Comparison of ENCODE assay signal across 18 cellular contexts in the genomic region with DNA sequence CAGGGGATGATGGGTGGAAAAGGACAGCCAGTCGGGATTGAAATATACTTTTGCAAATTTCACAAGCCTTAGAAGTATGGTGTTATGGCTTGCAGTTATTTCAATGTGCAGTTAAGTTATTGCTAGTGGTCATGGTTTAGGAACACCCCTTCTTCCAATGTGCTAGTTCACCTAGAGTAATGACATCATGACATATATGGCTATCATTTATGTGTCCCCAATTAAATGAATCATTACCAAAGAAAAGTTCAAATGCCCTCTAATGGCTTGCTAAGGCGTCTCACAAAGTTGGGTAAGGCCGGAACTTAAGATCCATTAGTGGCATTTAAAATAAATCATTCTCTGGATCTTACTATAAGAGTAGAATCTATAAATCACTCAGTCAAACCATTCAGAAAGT.
A peak's percentile ranks its signal among the peaks of the same experiment; 100 is the strongest.
DNase-seq lines count a peak whose midpoint lies in the region; ATAC-seq and TF ChIP-seq lines count a peak whose summit lies in the region.
"Had no signal": no experiment of that assay in that cellular context is flagged by ENCODE, and none has a peak within 500 bp of the region (broad histone marks: within the 10 kb centered on the region; RNA-seq: fewer than 3 reads in every experiment).

No MANE protein-coding gene starts in this region.

- H3K4me1 Mint-ChIP-seq in progenitor cell of endocrine pancreas (ENCODE audit: low read depth): peaks cover 12% of the 10 kb centered on the region
- H3K4me1 Mint-ChIP-seq: B cell had no signal

- in situ Hi-C loops in ACHN (cut with HindIII; ENCODE audit: low pct_ligation_motif_present, low pct_unique_long_range_greater_than_20kb, low sequenced_read_pairs): no loop called here

- no peaks in the 10 kb centered on the region for H4K20me1 ChIP-seq in SK-N-SH (ENCODE audit: insufficient read depth)
- H4K20me1 ChIP-seq: BLaER1 treated with 17β-estradiol and CSF1 and Interleukin-3, amounts not matched to agents 10 nM and 100 nM had no signal

- no peaks in the 10 kb centered on the region for H3K36me3 ChIP-seq in SK-N-SH (replicated peaks in 1 of 2; ENCODE audit: control insufficient read depth in 1 of 2, insufficient read depth in 2 of 2, low read length in 1 of 2)
- H3K36me3 ChIP-seq in HEK293 (ENCODE audit: control insufficient read depth in 2 of 2, insufficient read depth in 1 of 2, low read length in 2 of 2): no peaks in the 10 kb centered on the region
- H3K36me3 ChIP-seq: BLaER1 treated with 17β-estradiol and CSF1 and Interleukin-3, amounts not matched to agents 10 nM and 100 nM had no signal

- H3K9me3 ChIP-seq in SK-N-SH (no peaks in the 10 kb centered on the region), HEK293 (ENCODE audit: control insufficient read depth, insufficient read depth, low read depth, low read length) (no peaks in the 10 kb centered on the region)

- DNase-seq in SK-N-SH: no peak
- peak; percentile 57 for DNase-seq in HT-29 (ENCODE audit: low spot score)
- DNase-seq in progenitor cell of endocrine pancreas (ENCODE audit: low spot score, unreplicated experiment): no peak
- DNase-seq in ACHN: no peak
- DNase-seq in DMS153 (lab: John Stamatoyannopoulos, UW): no peak
- DNase-seq: 8988T; AML-193; CD4-positive, alpha-beta T cell; CD8-positive, alpha-beta T cell; COR-L47; DMS 273 treated with DMSO at 0.1 percent for 48 hours; DMS79 treated with DMSO at 0.1 percent for 48 hours; GF-D8 had no signal

- peaks cover 0 to 2% of the 10 kb centered on the region in 2 experiments; a peak in 1 of 4 replicates for H3K4me1 ChIP-seq in SK-N-SH (ENCODE audit: control insufficient read depth in 1 of 2, insufficient read depth in 2 of 2, low read depth in 1 of 2, low read length in 1 of 2)
- H3K4me1 ChIP-seq in HEK293 (ENCODE audit: control insufficient read depth, insufficient read depth, low read length): no peaks in the 10 kb centered on the region
- H3K4me1 ChIP-seq: BLaER1 treated with 17β-estradiol and CSF1 and Interleukin-3, amounts not matched to agents 10 nM and 100 nM had no signal

- H3K27me3 ChIP-seq in SK-N-SH (ENCODE audit: insufficient read depth): no peaks in the 10 kb centered on the region
- H3K27me3 ChIP-seq: BLaER1 treated with 17β-estradiol and CSF1 and Interleukin-3, amounts not matched to agents 10 nM and 100 nM had no signal

- H3K9ac ChIP-seq in SK-N-SH: no peak overlapping the region
- H3K9ac ChIP-seq: BLaER1 treated with 17β-estradiol and CSF1 and Interleukin-3, amounts not matched to agents 10 nM and 100 nM had no signal

- H3K27me3 Mint-ChIP-seq in progenitor cell of endocrine pancreas: no peaks in the 10 kb centered on the region
- H3K27me3 Mint-ChIP-seq: B cell; CD4-positive, alpha-beta T cell had no signal

- no peak overlapping the region for H3K4me3 Mint-ChIP-seq in progenitor cell of endocrine pancreas (ENCODE audit: low read depth)
- H3K4me3 Mint-ChIP-seq: B cell; CD4-positive, alpha-beta T cell; CD8-positive, alpha-beta T cell had no signal

- CTCF ChIA-PET in SK-N-SH (lab: Yijun Ruan, JAX) (no interaction called here), HEK293 (lab: Yijun Ruan, JAX) (no interaction called here)

- no peak for TF ChIP-seq RAD21 in SK-N-SH (IDR thresholded peaks at IDR 0.05; ENCODE audit: low read length)

- no peaks in the 10 kb centered on the region for H3K9me2 ChIP-seq in SK-N-SH

- H3F3A ChIP-seq in SK-N-SH (replicated peaks; ENCODE audit: insufficient read depth): no peaks in the 10 kb centered on the region

- TF ChIP-seq EP300 in SK-N-SH (IDR thresholded peaks at IDR 0.05; ENCODE audit: borderline replicate concordance in 1 of 2, low read depth in 1 of 2, low read length in 1 of 2): no peak

- no peaks in the 10 kb centered on the region for H3K79me2 ChIP-seq in SK-N-SH (ENCODE audit: insufficient read depth)

- no peak for TF ChIP-seq CTCF in SK-N-SH (IDR thresholded peaks at IDR 0.05)
- TF ChIP-seq CTCF in HEK293 (tag by site-specific recombination; IDR thresholded peaks at IDR 0.05): no peak
- TF ChIP-seq CTCF in progenitor cell of endocrine pancreas (IDR thresholded peaks at IDR 0.05; ENCODE audit: unreplicated experiment): no peak

- H3K4me3 ChIP-seq in SK-N-SH (ENCODE audit: low read depth in 2 of 2, low read length in 1 of 2): no peak overlapping the region
- no peak overlapping the region for H3K4me3 ChIP-seq in HEK293 (ENCODE audit: low read depth, low read length)
- H3K4me3 ChIP-seq: BLaER1 treated with 17β-estradiol and CSF1 and Interleukin-3, amounts not matched to agents 10 nM and 100 nM had no signal

- peak overlapping the region; percentile 78 for H3K27ac Mint-ChIP-seq in progenitor cell of endocrine pancreas
- H3K27ac Mint-ChIP-seq: B cell; CD4-positive, alpha-beta T cell; CD8-positive, alpha-beta T cell had no signal

- H2AFZ ChIP-seq in SK-N-SH (ENCODE audit: low read depth): no peak overlapping the region

- no peak for ATAC-seq in SK-N-SH treated with all-trans-retinoic acid at 6 μM for 48 hours
- ATAC-seq: CD8-positive, alpha-beta T cell had no signal

- H3K27ac ChIP-seq in SK-N-SH (ENCODE audit: low read depth in 2 of 2, low read length in 1 of 2) (no peak overlapping the region), HEK293 (ENCODE audit: extremely low read depth, low read depth, low read length) (no peak overlapping the region)
- H3K27ac ChIP-seq: BLaER1 treated with 17β-estradiol and CSF1 and Interleukin-3, amounts not matched to agents 10 nM and 100 nM; C4-2B had no signal

- WGBS in SK-N-SH (ENCODE audit: low lambda C conversion rate): 76% methylated on average over 3 of the region's 3 CpGs

- POLR2A ChIA-PET in SK-N-SH (lab: Yijun Ruan, JAX) (no interaction called here), HEK293 (lab: Yijun Ruan, JAX) (no interaction called here)

- H3K36me3 Mint-ChIP-seq in progenitor cell of endocrine pancreas (ENCODE audit: insufficient read depth): no peaks in the 10 kb centered on the region
- H3K36me3 Mint-ChIP-seq: CD8-positive, alpha-beta T cell had no signal

- H3K9me3 Mint-ChIP-seq in progenitor cell of endocrine pancreas (ENCODE audit: low read depth): peaks cover 6% of the 10 kb centered on the region
- H3K9me3 Mint-ChIP-seq: CD4-positive, alpha-beta T cell; CD8-positive, alpha-beta T cell had no signal

- no peak overlapping the region for H3K4me2 ChIP-seq in SK-N-SH
- H3K4me2 ChIP-seq: BLaER1 treated with 17β-estradiol and CSF1 and Interleukin-3, amounts not matched to agents 10 nM and 100 nM had no signal

TF ChIP-seq in SK-N-SH treated with all-trans-retinoic acid at 6 μM for 48 hours, 23 proteins besides CTCF, POLR2A, EP300 and RAD21 (continues in another document):
- TF ChIP-seq CSDC2 (CRISPR knock-in tag; IDR thresholded peaks at IDR 0.05) (no peak), TCF4 (CRISPR knock-in tag; IDR thresholded peaks at IDR 0.05; ENCODE audit: borderline replicate concordance) (no peak), ISL1 (CRISPR knock-in tag; IDR thresholded peaks at IDR 0.05) (0 out of 2 replicates have a peak, but pooled peaks have one; percentile 33)
- TF ChIP-seq, protein P1, sequence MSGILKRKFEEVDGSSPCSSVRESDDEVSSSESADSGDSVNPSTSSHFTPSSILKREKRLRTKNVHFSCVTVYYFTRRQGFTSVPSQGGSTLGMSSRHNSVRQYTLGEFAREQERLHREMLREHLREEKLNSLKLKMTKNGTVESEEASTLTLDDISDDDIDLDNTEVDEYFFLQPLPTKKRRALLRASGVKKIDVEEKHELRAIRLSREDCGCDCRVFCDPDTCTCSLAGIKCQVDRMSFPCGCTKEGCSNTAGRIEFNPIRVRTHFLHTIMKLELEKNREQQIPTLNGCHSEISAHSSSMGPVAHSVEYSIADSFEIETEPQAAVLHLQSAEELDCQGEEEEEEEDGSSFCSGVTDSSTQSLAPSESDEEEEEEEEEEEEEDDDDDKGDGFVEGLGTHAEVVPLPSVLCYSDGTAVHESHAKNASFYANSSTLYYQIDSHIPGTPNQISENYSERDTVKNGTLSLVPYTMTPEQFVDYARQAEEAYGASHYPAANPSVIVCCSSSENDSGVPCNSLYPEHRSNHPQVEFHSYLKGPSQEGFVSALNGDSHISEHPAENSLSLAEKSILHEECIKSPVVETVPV (CRISPR knock-in tag; IDR thresholded peaks at IDR 0.05): no peak

TF ChIP-seq in HEK293, 187 proteins besides CTCF, POLR2A, EP300 and RAD21:
- TF ChIP-seq ZNF416 (tag by site-specific recombination; IDR thresholded peaks at IDR 0.05): no peak
- 0 out of 2 replicates have a peak, but pooled peaks have one; percentile 49 for TF ChIP-seq ATF2 (tag by site-specific recombination; IDR thresholded peaks at IDR 0.05; ENCODE audit: low read depth)
